Comparison of ENCODE assay signal across 11 cellular contexts in genomic region chr6:100347901-100348550, GRCh38.
DNase-seq lines count a peak whose midpoint lies in the region; ATAC-seq and TF ChIP-seq lines count a peak whose summit lies in the region.
"Had no signal": no experiment of that assay in that cellular context is flagged by ENCODE, and none has a peak within 500 bp of the region (broad histone marks: within the 10 kb centered on the region; RNA-seq: fewer than 3 reads in every experiment).

No MANE protein-coding gene starts in this region.

- no peak overlapping the region for H3K4me3 Mint-ChIP-seq in Calu3 (ENCODE audit: low read depth, unreplicated experiment)
- no peak overlapping the region for H3K4me3 Mint-ChIP-seq in T-cell

- no peaks in the 10 kb centered on the region for H3K9me3 ChIP-seq in effector memory CD4-positive, alpha-beta T cell (ENCODE audit: control insufficient read depth, low read length)
- H3K9me3 ChIP-seq: neutrophil, transverse colon had no signal

- TF ChIP-seq CTCF in Calu3 (IDR thresholded peaks at IDR 0.05; ENCODE audit: unreplicated experiment) (no peak), fibroblast of mammary gland (conservative IDR thresholded peaks at IDR 0.05; ENCODE audit: control insufficient read depth, insufficient read depth, low read depth, low read length) (no peak)

- H3K4me1 Mint-ChIP-seq in Calu3 (ENCODE audit: low read depth, unreplicated experiment) (peaks cover 35% of the 10 kb centered on the region), T-cell (no peaks in the 10 kb centered on the region)

- ATAC-seq in GM21447 (IDR thresholded peaks at IDR 0.05; ENCODE audit: unreplicated experiment) (peak; percentile 61), HG03354 (IDR thresholded peaks at IDR 0.05; ENCODE audit: poor library complexity, severe bottlenecking, unreplicated experiment) (no peak), left lobe of liver (no peak), T-cell (replicated peaks in 1 of 4) (no peak)

- intact Hi-C loops in Calu3 (cut with micrococcal nuclease; ENCODE audit: unreplicated experiment) = loop anchor here (10.0 kb wide), 1 partner anchor 207 kb away; no protein-coding TSS in a partner anchor

- H3K27ac ChIP-seq in effector memory CD4-positive, alpha-beta T cell (ENCODE audit: insufficient read depth, low read length, poor library complexity, severe bottlenecking) = no peak overlapping the region
- H3K27ac ChIP-seq: neutrophil, transverse colon had no signal

- CTCF ChIA-PET in Calu3 (lab: Charles Lee) = interaction anchor here (1.2 kb wide), 1 partner anchor 28 kb away, joined by 3 read pairs; no protein-coding TSS in a partner anchor
- CTCF ChIA-PET in T-cell (lab: Charles Lee) = no interaction called here

- DNase-seq in Calu3 = no peak
- DNase-seq in NCI-H226 = peak; percentile 71
- DNase-seq in fibroblast of mammary gland (ENCODE audit: low read depth) = peak; percentile 71
- DNase-seq in effector memory CD4-positive, alpha-beta T cell = no peak
- DNase-seq in left lobe of liver (ENCODE audit: low spot score) = no peak
- no peak for DNase-seq in T-cell
- DNase-seq: NCI-H187 treated with DMSO at 0.1 percent for 48 hours, transverse colon had no signal

- H3K27me3 ChIP-seq in effector memory CD4-positive, alpha-beta T cell (replicated peaks; ENCODE audit: control insufficient read depth, insufficient read depth, low read length, poor library complexity, severe bottlenecking) = no peaks in the 10 kb centered on the region
- H3K27me3 ChIP-seq: neutrophil, transverse colon had no signal

- H3K36me3 Mint-ChIP-seq in Calu3 (ENCODE audit: insufficient read depth, unreplicated experiment) = no peaks in the 10 kb centered on the region
- H3K36me3 Mint-ChIP-seq in T-cell = no peaks in the 10 kb centered on the region

- no peaks in the 10 kb centered on the region for H3K9me3 Mint-ChIP-seq in Calu3 (ENCODE audit: low read depth, unreplicated experiment)
- H3K9me3 Mint-ChIP-seq in T-cell = no peaks in the 10 kb centered on the region

- H3K4me1 ChIP-seq in effector memory CD4-positive, alpha-beta T cell (ENCODE audit: control insufficient read depth, insufficient read depth, low read length, poor library complexity, severe bottlenecking) = no peaks in the 10 kb centered on the region
- H3K4me1 ChIP-seq: transverse colon had no signal

- no TSS peak for BruUV-seq in Calu3 (replicated peaks; lab: Mats Ljungman, UMichigan)

- no peaks in the 10 kb centered on the region for H3K36me3 ChIP-seq in effector memory CD4-positive, alpha-beta T cell (ENCODE audit: control insufficient read depth, insufficient read depth, low read length)
- H3K36me3 ChIP-seq: neutrophil, transverse colon had no signal

- H3K27ac Mint-ChIP-seq in Calu3 (ENCODE audit: unreplicated experiment) (peak overlapping the region; percentile 54), T-cell (no peak overlapping the region)

- POLR2A ChIA-PET in T-cell (lab: Charles Lee) = no interaction called here

- H3K27me3 Mint-ChIP-seq in Calu3 (ENCODE audit: unreplicated experiment) (no peaks in the 10 kb centered on the region), T-cell (no peaks in the 10 kb centered on the region)

- H3K4me3 ChIP-seq in fibroblast of mammary gland (ENCODE audit: control insufficient read depth, low read depth, low read length) = no peak overlapping the region
- H3K4me3 ChIP-seq in effector memory CD4-positive, alpha-beta T cell (ENCODE audit: insufficient read depth, low read depth, low read length, poor library complexity, severe bottlenecking) = no peak overlapping the region
- H3K4me3 ChIP-seq: transverse colon had no signal

Comparison
In these comparisons a context has a peak if more than half of its experiments do, and no peak if none do; other contexts are left out.
1. DNase-seq: peak in NCI-H226 (single experiment) and fibroblast of mammary gland (single experiment); none in Calu3 (single experiment), effector memory CD4-positive, alpha-beta T cell (0 of 3), left lobe of liver (single experiment) and T-cell (0 of 34).